ENCODE assay signal across 9 cellular contexts in genomic region chr2:69798909-69799526, GRCh38. TPM values are rescaled to one million over a fixed set of nuclear protein-coding genes. Genes with fewer than 3 reads are reported as not detected.
DNase-seq lines count a peak whose midpoint lies in the region; ATAC-seq, FAIRE-seq and TF ChIP-seq lines count a peak whose summit lies in the region.
"Had no signal": no experiment of that assay in that cellular context is flagged by ENCODE, and none has a peak within 500 bp of the region (broad histone marks: within the 10 kb centered on the region; RNA-seq: fewer than 3 reads in every experiment).

No MANE protein-coding gene starts in this region.

- H3K4me1 ChIP-seq in A549 (peaks cover 48% of the 10 kb centered on the region), SJSA1 (replicated peaks) (peaks cover 27% of the 10 kb centered on the region), skeletal muscle satellite cell (ENCODE audit: control insufficient read depth, insufficient read depth, low read length) (peaks cover 8% of the 10 kb centered on the region)

- TF ChIP-seq RAD21 in A549 (conservative IDR thresholded peaks at IDR 0.05 in 1 of 2, IDR thresholded peaks at IDR 0.05 in 1 of 2) = no peak

- FAIRE-seq in A549 (lab: Jason Lieb, UNC) = no peak
- FAIRE-seq: endometrium had no signal

- POLR2A ChIA-PET in A549 (lab: Yijun Ruan, JAX) = no interaction called here

- H3K27me3 ChIP-seq in SJSA1 (replicated peaks) (no peaks in the 10 kb centered on the region), skeletal muscle satellite cell (ENCODE audit: control insufficient read depth, insufficient read depth, low read length) (no peaks in the 10 kb centered on the region)

- H3K36me3 ChIP-seq in SJSA1 (0 out of 2 replicates have a peak, but pooled peaks cover 2% of the 10 kb centered on the region), skeletal muscle satellite cell (ENCODE audit: insufficient read depth, low read length) (no peaks in the 10 kb centered on the region)

- TF ChIP-seq CTCF in A549 (IDR thresholded peaks at IDR 0.05) = no peak

- CTCF ChIA-PET in A549 (lab: Yijun Ruan, JAX) = interaction anchor here (0.9 to 8.8 kb wide), 10 partner anchors 11 to 1336 kb away, joined by 3 to 101 read pairs (median 7); no protein-coding TSS in a partner anchor

- no peak overlapping the region for H3K4me3 ChIP-seq in A549
- peak overlapping the region; percentile 34 for H3K4me3 ChIP-seq in SJSA1
- H3K4me3 ChIP-seq in skeletal muscle satellite cell (ENCODE audit: low read length) = peak overlapping the region; percentile 44

- ATAC-seq in A549 (peak in 1 of 2 experiments; percentile 20; a peak in 3 of 6 replicates), GM21390 (IDR thresholded peaks at IDR 0.05; ENCODE audit: unreplicated experiment) (peak; percentile 45), HG03196 (IDR thresholded peaks at IDR 0.05; ENCODE audit: unreplicated experiment) (no peak), HG02571 (IDR thresholded peaks at IDR 0.05; ENCODE audit: unreplicated experiment) (no peak)

- peak overlapping the region; percentile 44 to 76 for H3K27ac ChIP-seq in A549
- H3K27ac ChIP-seq in SJSA1 = peak overlapping the region; percentile 89

- H3K9ac ChIP-seq in skeletal muscle satellite cell (ENCODE audit: low read depth, low read length) = peak overlapping the region; percentile 19

- no peaks in the 10 kb centered on the region for H3K9me3 ChIP-seq in A549
- no peaks in the 10 kb centered on the region for H3K9me3 ChIP-seq in SJSA1 (replicated peaks)
- no peaks in the 10 kb centered on the region for H3K9me3 ChIP-seq in skeletal muscle satellite cell (replicated peaks; ENCODE audit: low read length)

- no peak for TF ChIP-seq POLR2A in A549 (IDR thresholded peaks at IDR 0.05; ENCODE audit: low read length)

- H3K4me2 ChIP-seq in A549 = peak overlapping the region; percentile 43
- peak overlapping the region; percentile 44 for H3K4me2 ChIP-seq in skeletal muscle satellite cell (ENCODE audit: low read length)

- no peak for DNase-seq in A549 (ENCODE audit: low read depth in 1 of 2, low spot score in 1 of 2)
- DNase-seq in SJSA1 (ENCODE audit: low read depth in 1 of 2, low spot score in 2 of 2) = peak; percentile 62 to 74
- DNase-seq in glomerular visceral epithelial cell (ENCODE audit: extremely low spot score) = peak; percentile 77
- DNase-seq in NCI-H2107 (lab: John Stamatoyannopoulos, UW) = no peak

- WGBS in A549 (ENCODE audit: missing lambda C conversion rate) = 71% methylated on average over 4 of the region's 4 CpGs

- TF ChIP-seq EP300 in A549 (IDR thresholded peaks at IDR 0.05) = no peak

TF ChIP-seq in A549, 52 proteins besides CTCF, POLR2A, EP300 and RAD21:
- no peak for TF ChIP-seq ATOH8 (CRISPR knock-in tag; IDR thresholded peaks at IDR 0.05; ENCODE audit: low read depth)

RNA-seq across cellular contexts. Expression of gene GMCL1, which starts 30.4 kb away (rescaled TPM):
- polyA plus RNA-seq in A549 (2011; rRNA removed) (16.3 and 21.1 TPM in 2 replicates), A549 (2017; fragmentation: RNase III; extraction: RNeasy Plus Mini Kit Qiagen cat#74134 plus additional on column Dnase treatment) (13.7 to 16.6 TPM (median 15.3 TPM) in 3 replicates)
- 5.8 and 7.9 TPM in 2 replicates for polyA plus RNA-seq in A549 (2012; cell fraction: cytosol; rRNA removed)
- 4.7 and 5.6 TPM in 2 replicates for polyA plus RNA-seq in A549 (2012; cell fraction: nucleus; rRNA removed)
- 3.9 and 4.7 TPM in 2 replicates for polyA minus RNA-seq in A549 (2011; rRNA and poly(A)+ RNA removed)
- 12.4 and 20.1 TPM in 2 replicates for total RNA-seq in SJSA1 (2014; rRNA removed; shearing (Covaris generic))
- total RNA-seq in skeletal muscle satellite cell (2012; rRNA removed) = 3.8 and 3.9 TPM in 2 replicates

RNA-seq across cellular contexts. Expression of gene ANXA4, which starts 57.1 kb away (rescaled TPM):
- polyA plus RNA-seq in A549 (2011; rRNA removed) (341 and 360 TPM in 2 replicates), A549 (2017; fragmentation: RNase III; extraction: RNeasy Plus Mini Kit Qiagen cat#74134 plus additional on column Dnase treatment) (514 to 554 TPM (median 521 TPM) in 3 replicates)
- 322 and 418 TPM in 2 replicates for polyA plus RNA-seq in A549 (2012; cell fraction: cytosol; rRNA removed)
- 154 and 191 TPM in 2 replicates for polyA plus RNA-seq in A549 (2012; cell fraction: nucleus; rRNA removed)
- 342 and 464 TPM in 2 replicates for polyA minus RNA-seq in A549 (2011; rRNA and poly(A)+ RNA removed)
- total RNA-seq in SJSA1 (2014; rRNA removed; shearing (Covaris generic)) = 9.6 and 18.2 TPM in 2 replicates
- total RNA-seq in skeletal muscle satellite cell (2012; rRNA removed) = 27.4 and 28.2 TPM in 2 replicates

Comparison
In these comparisons a context has a peak if more than half of its experiments do, and no peak if none do; other contexts are left out.
1. DNase-seq: peak in SJSA1 (2 of 2) and glomerular visceral epithelial cell (single experiment); none in A549 (0 of 2) and NCI-H2107 (single experiment).